In the genomic region with DNA sequence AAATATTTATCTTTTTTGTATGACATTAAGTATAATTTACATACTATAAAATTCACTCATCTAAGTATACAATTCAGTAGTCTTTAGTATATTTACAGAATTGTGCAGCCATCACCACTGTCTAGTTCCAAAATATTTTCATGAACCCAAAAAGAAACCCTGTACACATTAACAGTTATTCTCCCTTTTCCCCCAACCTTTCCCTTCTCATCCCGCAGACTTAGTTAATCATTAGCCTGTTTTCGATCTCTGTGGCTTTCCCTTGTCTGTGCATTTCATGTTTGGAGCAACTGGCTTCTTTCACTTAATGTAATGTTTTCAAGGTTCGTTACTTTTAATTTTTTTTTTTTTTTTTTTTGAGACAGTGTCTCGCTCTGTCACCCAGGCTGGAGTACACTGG, we compare ENCODE assay signal across 25 cellular contexts.
"Had no signal": no experiment of that assay in that cellular context is flagged by ENCODE, and none has a peak within 500 bp of the region (broad histone marks: within the 10 kb centered on the region; RNA-seq: fewer than 3 reads in every experiment).

No MANE protein-coding gene starts in this region.

- H3K4me1 ChIP-seq: psoas muscle, right atrium auricular region, suprapubic skin had no signal

- H3K27ac ChIP-seq: ascending aorta, brain microvascular endothelial cell, epithelial cell of prostate, hepatocyte, ovary, psoas muscle, right atrium auricular region, spleen, suprapubic skin had no signal

- H3K4me3 ChIP-seq: ascending aorta, hepatocyte, ovary, psoas muscle, right atrium auricular region, spleen, suprapubic skin, tibial artery had no signal

- H3K36me3 ChIP-seq: ovary had no signal

- ATAC-seq: left ventricle myocardium superior; naive thymus-derived CD4-positive, alpha-beta T cell; psoas muscle had no signal

- H3K27me3 ChIP-seq: ascending aorta, brain microvascular endothelial cell, hepatocyte, ovary, right atrium auricular region, spleen, suprapubic skin, tibial artery had no signal

- H3K9me3 ChIP-seq: ascending aorta, ovary, psoas muscle, right atrium auricular region, spleen, suprapubic skin, tibial artery had no signal

- DNase-seq: activated CD4-positive, alpha-beta T cell treated with anti-CD3 and anti-CD28 coated beads for 48 hours; activated CD4-positive, alpha-beta T cell treated with anti-CD3 and anti-CD28 coated beads, Interleukin-2, amount 50 U/mL, for 48 hours; activated CD8-positive, alpha-beta memory T cell treated with anti-CD3 and anti-CD28 coated beads for 24 hours; activated effector memory CD4-positive, alpha-beta T cell treated with anti-CD3 and anti-CD28 coated beads, Interleukin-2, amount 50 U/mL, for 16 hours; activated naive CD4-positive, alpha-beta T cell treated with anti-CD3 and anti-CD28 coated beads for 36 hours; activated naive CD8-positive, alpha-beta T cell treated with anti-CD3 and anti-CD28 coated beads for 36 hours; brain microvascular endothelial cell; caudate nucleus; dermis blood vessel endothelial cell; effector CD4-positive, alpha-beta T cell; glutamatergic neuron; kidney; left ventricle myocardium superior; midbrain; naive thymus-derived CD4-positive, alpha-beta T cell; ovary; psoas muscle; spleen; stimulated activated naive CD4-positive, alpha-beta T cell; tibial artery had no signal
